8 cellular contexts compared by ENCODE assay signal in genomic region chr5:1799110-1799601, GRCh38. TPM values are rescaled to one million over a fixed set of nuclear protein-coding genes. Genes with fewer than 3 reads are reported as not detected.
DNase-seq lines count a peak whose midpoint lies in the region; ATAC-seq and TF ChIP-seq lines count a peak whose summit lies in the region.

No MANE protein-coding gene starts in this region.

- H3K9ac ChIP-seq in fibroblast of lung (ENCODE audit: insufficient read depth, low read length) = peak overlapping the region; percentile 86

- peaks cover 23% of the 10 kb centered on the region for H3K36me3 Mint-ChIP-seq in CD4-positive, CD25-positive, alpha-beta regulatory T cell
- peaks cover 37% of the 10 kb centered on the region for H3K36me3 Mint-ChIP-seq in nephron progenitor cell (ENCODE audit: low read depth)

- peak overlapping the region; percentile 71 for H3K4me3 ChIP-seq in CD4-positive, CD25-positive, alpha-beta regulatory T cell (ENCODE audit: low read depth, low read length)
- H3K4me3 ChIP-seq in fibroblast of lung (replicated peaks in 1 of 4; ENCODE audit: control extremely low read depth in 1 of 4, insufficient read depth in 1 of 4, low read depth in 3 of 4, low read length in 4 of 4) = peak overlapping the region; percentile 76 to 97 (median 90)

- H3K27ac ChIP-seq in CD4-positive, CD25-positive, alpha-beta regulatory T cell (ENCODE audit: insufficient read depth, low read length, poor library complexity, severe bottlenecking) = peak overlapping the region; percentile 90
- H3K27ac ChIP-seq in VCaP = peak overlapping the region; percentile 94
- H3K27ac ChIP-seq in fibroblast of lung (ENCODE audit: insufficient read depth, low read length) = peak overlapping the region; percentile 72

- peaks cover 50% of the 10 kb centered on the region for H3K4me1 ChIP-seq in CD4-positive, CD25-positive, alpha-beta regulatory T cell (ENCODE audit: control insufficient read depth, insufficient read depth, low read length, poor library complexity, severe bottlenecking)
- H3K4me1 ChIP-seq in fibroblast of lung (ENCODE audit: control insufficient read depth, extremely low read depth, insufficient read depth, low read length) = peaks cover 5% of the 10 kb centered on the region

- no peaks in the 10 kb centered on the region for H3K9me3 ChIP-seq in CD4-positive, CD25-positive, alpha-beta regulatory T cell (ENCODE audit: control insufficient read depth in 2 of 2, low read length in 2 of 2)
- H3K9me3 ChIP-seq in fibroblast of lung (ENCODE audit: control insufficient read depth, insufficient read depth, low read depth, low read length) = no peaks in the 10 kb centered on the region

- no peaks in the 10 kb centered on the region for H3K27me3 Mint-ChIP-seq in CD4-positive, CD25-positive, alpha-beta regulatory T cell
- H3K27me3 Mint-ChIP-seq in nephron progenitor cell (ENCODE audit: low read depth, poor library complexity) = peaks cover 3% of the 10 kb centered on the region

- peak overlapping the region; percentile 100 for H3K4me2 ChIP-seq in fibroblast of lung (ENCODE audit: extremely low read depth, insufficient read depth, low read length)

- H3K36me3 ChIP-seq in CD4-positive, CD25-positive, alpha-beta regulatory T cell (ENCODE audit: control insufficient read depth, insufficient read depth, low read length) = peaks cover 25% of the 10 kb centered on the region
- peaks cover 24% of the 10 kb centered on the region for H3K36me3 ChIP-seq in fibroblast of lung (ENCODE audit: control insufficient read depth, insufficient read depth, low read length)

- H2AFZ ChIP-seq in fibroblast of lung (ENCODE audit: low read length) = peak overlapping the region; percentile 44

- peaks cover 0 to 1% (median 0%) of the 10 kb centered on the region in 7 donors for H3K9me3 Mint-ChIP-seq in CD4-positive, CD25-positive, alpha-beta regulatory T cell
- H3K9me3 Mint-ChIP-seq in nephron progenitor cell = no peaks in the 10 kb centered on the region

- no peaks in the 10 kb centered on the region for H3K27me3 ChIP-seq in CD4-positive, CD25-positive, alpha-beta regulatory T cell (ENCODE audit: control insufficient read depth, insufficient read depth, low read length)
- H3K27me3 ChIP-seq in fibroblast of lung (ENCODE audit: control insufficient read depth, insufficient read depth, low read length) = no peaks in the 10 kb centered on the region

- TF ChIP-seq CTCF in VCaP (conservative IDR thresholded peaks at IDR 0.05) (no peak), fibroblast of lung (conservative IDR thresholded peaks at IDR 0.05 in 1 of 2, IDR thresholded peaks at IDR 0.05 in 1 of 2; ENCODE audit: low read depth in 1 of 2, low read length in 2 of 2) (no peak), nephron progenitor cell (IDR thresholded peaks at IDR 0.05) (no peak)

- H3K4me1 Mint-ChIP-seq in CD4-positive, CD25-positive, alpha-beta regulatory T cell = peaks cover 6 to 71% (median 43%) of the 10 kb centered on the region in 4 donors
- H3K4me1 Mint-ChIP-seq in nephron progenitor cell = peaks cover 75% of the 10 kb centered on the region

- peak overlapping the region; percentile 14 to 88 (median 76) for H3K27ac Mint-ChIP-seq in CD4-positive, CD25-positive, alpha-beta regulatory T cell
- H3K27ac Mint-ChIP-seq in nephron progenitor cell = no peak overlapping the region

- peak in 1 of 2 donors; percentile 18 for ATAC-seq in CD4-positive, CD25-positive, alpha-beta regulatory T cell (ENCODE audit: low read depth in 2 of 2)
- ATAC-seq in GM19351 (IDR thresholded peaks at IDR 0.05; ENCODE audit: unreplicated experiment) (peak; percentile 29), HG03439 (IDR thresholded peaks at IDR 0.05; ENCODE audit: unreplicated experiment) (peak; percentile 20)

- DNase-seq in CD4-positive, CD25-positive, alpha-beta regulatory T cell = peak in 1 of 3 donors; percentile 45
- DNase-seq in fibroblast of lung (ENCODE audit: low read depth in 2 of 2) = peak; percentile 16 to 35
- peak; percentile 52 for DNase-seq in nephron progenitor cell
- no peak for DNase-seq in dedifferentiated amniotic fluid mesenchymal stem cell (ENCODE audit: extremely low spot score)
- DNase-seq in NCI-H2196 treated with DMSO at 0.1 percent for 48 hours (lab: John Stamatoyannopoulos, UW; ENCODE audit: unreplicated experiment) = no peak

- H3K79me2 ChIP-seq in fibroblast of lung (ENCODE audit: control insufficient read depth, insufficient read depth, low read length) = peaks cover 51% of the 10 kb centered on the region

- H4K20me1 ChIP-seq in fibroblast of lung (ENCODE audit: control insufficient read depth, extremely low read depth, insufficient read depth, low read length) = no peaks in the 10 kb centered on the region

- H3K4me3 Mint-ChIP-seq in CD4-positive, CD25-positive, alpha-beta regulatory T cell = peak overlapping the region; percentile 93 to 99 (median 98)
- H3K4me3 Mint-ChIP-seq in nephron progenitor cell = peak overlapping the region; percentile 98

RNA-seq across cellular contexts. Expression of gene MRPL36, which starts 0.5 kb away (rescaled TPM):
- total RNA-seq in CD4-positive, CD25-positive, alpha-beta regulatory T cell = 15.8 TPM
- polyA plus RNA-seq in CD4-positive, CD25-positive, alpha-beta regulatory T cell = 100 to 1,000 TPM in 3 of 4 donors, 10 to 100 TPM in 1; 98.7 to 127 (median 112) TPM
- 47.9 and 58.0 TPM in 2 replicates for total RNA-seq in fibroblast of lung
- 54.8 and 76.9 TPM in 2 replicates for polyA plus RNA-seq in fibroblast of lung
- 88.0 and 126 TPM in 2 replicates for polyA plus RNA-seq in fibroblast of lung (2012)
- polyA minus RNA-seq in fibroblast of lung (ENCODE audit: low replicate concordance) = 36.2 and 37.6 TPM in 2 replicates

RNA-seq across cellular contexts. Expression of gene NDUFS6, which starts 2.1 kb away (rescaled TPM):
- 21.6 TPM for total RNA-seq in CD4-positive, CD25-positive, alpha-beta regulatory T cell
- polyA plus RNA-seq in CD4-positive, CD25-positive, alpha-beta regulatory T cell = 10 to 100 TPM; 66.5 to 98.7 (median 75.7) TPM
- 21.8 and 31.8 TPM in 2 replicates for total RNA-seq in fibroblast of lung
- 68.5 and 90.8 TPM in 2 replicates for polyA plus RNA-seq in fibroblast of lung
- polyA plus RNA-seq in fibroblast of lung (2012) = 93.9 and 146 TPM in 2 replicates
- 4.0 and 4.2 TPM in 2 replicates for polyA minus RNA-seq in fibroblast of lung (ENCODE audit: low replicate concordance)

Comparison
In these comparisons a context has a peak if more than half of its experiments do, and no peak if none do; other contexts are left out.
1. DNase-seq: peak in fibroblast of lung (2 of 2) and nephron progenitor cell (single experiment); none in dedifferentiated amniotic fluid mesenchymal stem cell (single experiment) and NCI-H2196 treated with DMSO at 0.1 percent for 48 hours (single experiment).
2. Peak in every context shown above with its lines, with median percentiles within 50 percentile points of each other: H3K27ac ChIP-seq.